In genomic region chr13:38979891-38980627, GRCh38 we compare ENCODE assay signal across 14 cellular contexts. TPM values are rescaled to one million over a fixed set of nuclear protein-coding genes. Genes with fewer than 3 reads are reported as not detected.
DNase-seq lines count a peak whose midpoint lies in the region; ATAC-seq and TF ChIP-seq lines count a peak whose summit lies in the region.
"Had no signal": no experiment of that assay in that cellular context is flagged by ENCODE, and none has a peak within 500 bp of the region (broad histone marks: within the 10 kb centered on the region; RNA-seq: fewer than 3 reads in every experiment).

No MANE protein-coding gene starts in this region.

- intact Hi-C loops in head of caudate nucleus (cut with DNase I) (no loop called here), psoas muscle (cut with DNase I) (no loop called here), posterior vena cava (cut with DNase I) (no loop called here)

- H3K27ac ChIP-seq in psoas muscle = no peak overlapping the region

- ATAC-seq in psoas muscle = peak; percentile 47 to 70 (median 64)
- ATAC-seq in GM18520 (IDR thresholded peaks at IDR 0.05; ENCODE audit: unreplicated experiment) = no peak
- no peak for ATAC-seq in GM19452 (IDR thresholded peaks at IDR 0.05; ENCODE audit: unreplicated experiment)
- ATAC-seq: activated CD8-positive, alpha-beta T cell treated with anti-CD3 and anti-CD28 coated beads for 36 hours; GM12878 had no signal

- H3K4me1 ChIP-seq in psoas muscle = no peaks in the 10 kb centered on the region

- DNase-seq in NCI-H1092 (lab: John Stamatoyannopoulos, UW) (peak; percentile 60), SHP77 treated with DMSO at 0.1 percent for 48 hours (lab: John Stamatoyannopoulos, UW) (peak; percentile 73), head of caudate nucleus (peak in 32 of 42 donors; percentile 1 to 69 (median 26)), psoas muscle (peak; percentile 23 to 58), LoVo (ENCODE audit: low spot score) (no peak), posterior vena cava (ENCODE audit: low spot score) (no peak)
- DNase-seq: activated CD8-positive, alpha-beta T cell treated with anti-CD3 and anti-CD28 coated beads for 36 hours; activated naive CD8-positive, alpha-beta T cell treated with anti-CD3 and anti-CD28 coated beads for 36 hours; Caco-2; effector CD4-positive, alpha-beta T cell; MG63 had no signal

- no peaks in the 10 kb centered on the region for H3K27me3 ChIP-seq in psoas muscle (ENCODE audit: insufficient read depth in 3 of 3, low read length in 2 of 3)

- TF ChIP-seq CTCF in psoas muscle (IDR thresholded peaks at IDR 0.05) = no peak

- 14 to 18% (median 17%) methylated on average over 8 of the region's 8 CpGs for WGBS in psoas muscle, 3 donors

- peaks cover 8% of the 10 kb centered on the region for H3K9me3 ChIP-seq in psoas muscle

- H3K36me3 ChIP-seq in psoas muscle (ENCODE audit: insufficient read depth in 1 of 2, low read depth in 1 of 2) = no peaks in the 10 kb centered on the region
- H3K36me3 ChIP-seq: MG63 had no signal

- H3K4me3 ChIP-seq in psoas muscle = no peak overlapping the region
- H3K4me3 ChIP-seq: GM12878, MG63 had no signal

RNA-seq across cellular contexts. Expression of gene STOML3, which starts 10.6 kb away (rescaled TPM):
- total RNA-seq in psoas muscle (not detected), posterior vena cava (not detected)
- polyA plus RNA-seq in psoas muscle = not detected
- total RNA-seq: activated CD8-positive, alpha-beta T cell treated with anti-CD3 and anti-CD28 coated beads for 36 hours; activated naive CD8-positive, alpha-beta T cell treated with anti-CD3 and anti-CD28 coated beads for 36 hours; GM12878 had no signal
- polyA plus RNA-seq: GM12878 had no signal

RNA-seq across cellular contexts. Expression of gene PROSER1, which starts 57.8 kb away (rescaled TPM):
- total RNA-seq in psoas muscle = 10 to 100 TPM; 13.3 to 19.2 (median 15.1) TPM
- 1 to 10 TPM; 3.4 to 8.5 (median 5.4) TPM for polyA plus RNA-seq in psoas muscle
- 10 to 100 TPM; 14.8 to 19.8 TPM for total RNA-seq in posterior vena cava

RNA-seq across cellular contexts. Expression of gene NHLRC3, which starts 58.2 kb away (rescaled TPM):
- total RNA-seq in psoas muscle = 10 to 100 TPM in 1 of 4 donors, 1 to 10 TPM in 3; 7.2 to 10.1 (median 8.1) TPM
- 1 to 10 TPM; 3.4 to 9.3 (median 3.7) TPM for polyA plus RNA-seq in psoas muscle
- 10 to 100 TPM; 15.0 to 22.9 TPM for total RNA-seq in posterior vena cava

Comparison
In these comparisons a context has a peak if more than half of its experiments do, and no peak if none do; other contexts are left out.
1. DNase-seq: peak in NCI-H1092 (single experiment), SHP77 treated with DMSO at 0.1 percent for 48 hours (single experiment), head of caudate nucleus (32 of 42) and psoas muscle (2 of 2); none in LoVo (single experiment) and posterior vena cava (single experiment).
2. ATAC-seq: peak in psoas muscle (4 of 4); none in GM18520 (single experiment) and GM19452 (single experiment).